ENCODE assay signal across 7 cellular contexts in genomic region chr21:26683996-26684395, GRCh38.
"Had no signal": no experiment of that assay in that cellular context is flagged by ENCODE, and none has a peak within 500 bp of the region (broad histone marks: within the 10 kb centered on the region; RNA-seq: fewer than 3 reads in every experiment).

No MANE protein-coding gene starts in this region.

- H3K4me2 ChIP-seq: GM23338 had no signal

- H2AFZ ChIP-seq: GM23338 had no signal

- ATAC-seq: GM23338, HepG2 had no signal

- FAIRE-seq: H1, H54, HepG2 had no signal

- DNase-seq: H9, HCEC 1CT had no signal

- H3K27ac ChIP-seq: HL-60 had no signal

- H3K4me3 ChIP-seq: GM23338 had no signal
